ENCODE assay signal across 1 cellular context in the genomic region with DNA sequence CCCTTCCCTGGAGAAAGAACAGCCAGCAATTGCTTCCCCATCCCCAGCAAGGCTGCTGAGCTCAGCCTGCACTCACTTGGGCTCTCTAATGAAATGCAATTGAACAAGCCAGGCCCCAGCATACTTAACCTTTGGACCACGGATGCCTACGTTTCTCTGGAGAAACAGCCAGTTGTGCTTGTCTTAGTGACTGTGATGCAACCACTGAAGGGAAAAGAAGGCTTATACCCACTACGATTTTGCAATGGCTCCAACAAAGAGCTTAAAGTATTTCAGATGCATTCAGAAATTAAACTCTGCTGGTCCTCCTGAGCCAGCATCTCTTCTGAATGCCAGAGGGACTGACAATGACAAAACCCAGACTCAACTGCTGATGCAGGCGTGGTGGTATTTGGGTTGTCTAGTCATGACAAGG.
A peak's percentile ranks its signal among the peaks of the same experiment; 100 is the strongest.
TF ChIP-seq lines count a peak whose summit lies in the region.

No MANE protein-coding gene starts in this region.

TF ChIP-seq in HepG2, 621 proteins besides CTCF, POLR2A, EP300 and RAD21 (continued from another document and continues in another):
- TF ChIP-seq, protein P1, sequence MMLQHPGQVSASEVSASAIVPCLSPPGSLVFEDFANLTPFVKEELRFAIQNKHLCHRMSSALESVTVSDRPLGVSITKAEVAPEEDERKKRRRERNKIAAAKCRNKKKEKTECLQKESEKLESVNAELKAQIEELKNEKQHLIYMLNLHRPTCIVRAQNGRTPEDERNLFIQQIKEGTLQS (CRISPR knock-in tag; IDR thresholded peaks at IDR 0.05), result peak; percentile 69
- TF ChIP-seq, protein P2, sequence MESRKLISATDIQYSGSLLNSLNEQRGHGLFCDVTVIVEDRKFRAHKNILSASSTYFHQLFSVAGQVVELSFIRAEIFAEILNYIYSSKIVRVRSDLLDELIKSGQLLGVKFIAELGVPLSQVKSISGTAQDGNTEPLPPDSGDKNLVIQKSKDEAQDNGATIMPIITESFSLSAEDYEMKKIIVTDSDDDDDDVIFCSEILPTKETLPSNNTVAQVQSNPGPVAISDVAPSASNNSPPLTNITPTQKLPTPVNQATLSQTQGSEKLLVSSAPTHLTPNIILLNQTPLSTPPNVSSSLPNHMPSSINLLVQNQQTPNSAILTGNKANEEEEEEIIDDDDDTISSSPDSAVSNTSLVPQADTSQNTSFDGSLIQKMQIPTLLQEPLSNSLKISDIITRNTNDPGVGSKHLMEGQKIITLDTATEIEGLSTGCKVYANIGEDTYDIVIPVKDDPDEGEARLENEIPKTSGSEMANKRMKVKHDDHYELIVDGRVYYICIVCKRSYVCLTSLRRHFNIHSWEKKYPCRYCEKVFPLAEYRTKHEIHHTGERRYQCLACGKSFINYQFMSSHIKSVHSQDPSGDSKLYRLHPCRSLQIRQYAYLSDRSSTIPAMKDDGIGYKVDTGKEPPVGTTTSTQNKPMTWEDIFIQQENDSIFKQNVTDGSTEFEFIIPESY (CRISPR knock-in tag; IDR thresholded peaks at IDR 0.05), result no peak
- TF ChIP-seq SMAD9 (CRISPR knock-in tag; IDR thresholded peaks at IDR 0.05) (no peak), ZNF644 (CRISPR knock-in tag; IDR thresholded peaks at IDR 0.05; ENCODE audit: low read depth) (peak; percentile 88), SALL1 (CRISPR knock-in tag; IDR thresholded peaks at IDR 0.05) (peak; percentile 19; the same call in 1 of the 2 replicates), ZNF468 (CRISPR knock-in tag; IDR thresholded peaks at IDR 0.05) (no peak), FOXA3 (CRISPR knock-in tag; IDR thresholded peaks at IDR 0.05) (peak; percentile 31; the same call in 1 of the 2 replicates), ISL2 (CRISPR knock-in tag; IDR thresholded peaks at IDR 0.05) (no peak), CCAR2 (optimal IDR thresholded peaks at IDR 0.05; ENCODE audit: low read depth, low read length) (no peak), RFX3 (CRISPR knock-in tag; IDR thresholded peaks at IDR 0.05) (no peak), BRD4 (CRISPR knock-in tag; IDR thresholded peaks at IDR 0.05) (no peak), HMG20B (CRISPR knock-in tag; conservative IDR thresholded peaks at IDR 0.05) (no peak), ZNF749 (CRISPR knock-in tag; IDR thresholded peaks at IDR 0.05; ENCODE audit: borderline replicate concordance) (no peak), ZNF562 (CRISPR knock-in tag; IDR thresholded peaks at IDR 0.05; ENCODE audit: borderline replicate concordance) (no peak), NONO (IDR thresholded peaks at IDR 0.05) (no peak), NONO (CRISPR knock-in tag; conservative IDR thresholded peaks at IDR 0.05) (no peak; the same call in 1 of the 2 replicates), RARA (CRISPR knock-in tag; IDR thresholded peaks at IDR 0.05) (no peak), NR2C2 (CRISPR knock-in tag; IDR thresholded peaks at IDR 0.05; ENCODE audit: borderline replicate concordance) (peak; percentile 12; the same call in 1 of the 2 replicates), SAFB2 (CRISPR knock-in tag; IDR thresholded peaks at IDR 0.05; ENCODE audit: borderline replicate concordance, low read depth) (no peak), FOSL1 (CRISPR knock-in tag; IDR thresholded peaks at IDR 0.05; ENCODE audit: borderline replicate concordance) (no peak), HNF4A (CRISPR knock-in tag; IDR thresholded peaks at IDR 0.05) (peak; percentile 88), HCFC1 (IDR thresholded peaks at IDR 0.05; ENCODE audit: low read depth, low read length) (no peak), BCL6 (CRISPR knock-in tag; IDR thresholded peaks at IDR 0.05) (peak; percentile 41; the same call in 1 of the 2 replicates), ZNF567 (CRISPR knock-in tag; IDR thresholded peaks at IDR 0.05; ENCODE audit: borderline replicate concordance) (no peak)
- TF ChIP-seq, protein P3, sequence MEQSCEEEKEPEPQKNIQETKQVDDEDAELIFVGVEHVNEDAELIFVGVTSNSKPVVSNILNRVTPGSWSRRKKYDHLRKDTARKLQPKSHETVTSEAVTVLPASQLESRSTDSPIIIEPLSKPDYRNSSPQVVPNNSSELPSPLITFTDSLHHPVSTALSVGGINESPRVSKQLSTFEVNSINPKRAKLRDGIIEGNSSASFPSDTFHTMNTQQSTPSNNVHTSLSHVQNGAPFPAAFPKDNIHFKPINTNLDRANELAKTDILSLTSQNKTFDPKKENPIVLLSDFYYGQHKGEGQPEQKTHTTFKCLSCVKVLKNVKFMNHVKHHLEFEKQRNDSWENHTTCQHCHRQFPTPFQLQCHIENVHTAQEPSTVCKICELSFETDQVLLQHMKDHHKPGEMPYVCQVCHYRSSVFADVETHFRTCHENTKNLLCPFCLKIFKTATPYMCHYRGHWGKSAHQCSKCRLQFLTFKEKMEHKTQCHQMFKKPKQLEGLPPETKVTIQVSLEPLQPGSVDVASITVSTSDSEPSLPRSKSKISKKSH (CRISPR knock-in tag; IDR thresholded peaks at IDR 0.05; ENCODE audit: borderline replicate concordance), result no peak
- TF ChIP-seq, protein P4, sequence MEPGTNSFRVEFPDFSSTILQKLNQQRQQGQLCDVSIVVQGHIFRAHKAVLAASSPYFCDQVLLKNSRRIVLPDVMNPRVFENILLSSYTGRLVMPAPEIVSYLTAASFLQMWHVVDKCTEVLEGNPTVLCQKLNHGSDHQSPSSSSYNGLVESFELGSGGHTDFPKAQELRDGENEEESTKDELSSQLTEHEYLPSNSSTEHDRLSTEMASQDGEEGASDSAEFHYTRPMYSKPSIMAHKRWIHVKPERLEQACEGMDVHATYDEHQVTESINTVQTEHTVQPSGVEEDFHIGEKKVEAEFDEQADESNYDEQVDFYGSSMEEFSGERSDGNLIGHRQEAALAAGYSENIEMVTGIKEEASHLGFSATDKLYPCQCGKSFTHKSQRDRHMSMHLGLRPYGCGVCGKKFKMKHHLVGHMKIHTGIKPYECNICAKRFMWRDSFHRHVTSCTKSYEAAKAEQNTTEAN (CRISPR knock-in tag; conservative IDR thresholded peaks at IDR 0.05), result no peak
- TF ChIP-seq, protein P5, sequence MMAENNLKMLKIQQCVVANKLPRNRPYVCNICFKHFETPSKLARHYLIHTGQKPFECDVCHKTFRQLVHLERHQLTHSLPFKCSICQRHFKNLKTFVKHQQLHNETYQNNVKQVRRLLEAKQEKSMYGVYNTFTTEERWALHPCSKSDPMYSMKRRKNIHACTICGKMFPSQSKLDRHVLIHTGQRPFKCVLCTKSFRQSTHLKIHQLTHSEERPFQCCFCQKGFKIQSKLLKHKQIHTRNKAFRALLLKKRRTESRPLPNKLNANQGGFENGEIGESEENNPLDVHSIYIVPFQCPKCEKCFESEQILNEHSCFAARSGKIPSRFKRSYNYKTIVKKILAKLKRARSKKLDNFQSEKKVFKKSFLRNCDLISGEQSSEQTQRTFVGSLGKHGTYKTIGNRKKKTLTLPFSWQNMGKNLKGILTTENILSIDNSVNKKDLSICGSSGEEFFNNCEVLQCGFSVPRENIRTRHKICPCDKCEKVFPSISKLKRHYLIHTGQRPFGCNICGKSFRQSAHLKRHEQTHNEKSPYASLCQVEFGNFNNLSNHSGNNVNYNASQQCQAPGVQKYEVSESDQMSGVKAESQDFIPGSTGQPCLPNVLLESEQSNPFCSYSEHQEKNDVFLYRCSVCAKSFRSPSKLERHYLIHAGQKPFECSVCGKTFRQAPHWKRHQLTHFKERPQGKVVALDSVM (CRISPR knock-in tag; IDR thresholded peaks at IDR 0.05), result no peak
- TF ChIP-seq, protein P6, sequence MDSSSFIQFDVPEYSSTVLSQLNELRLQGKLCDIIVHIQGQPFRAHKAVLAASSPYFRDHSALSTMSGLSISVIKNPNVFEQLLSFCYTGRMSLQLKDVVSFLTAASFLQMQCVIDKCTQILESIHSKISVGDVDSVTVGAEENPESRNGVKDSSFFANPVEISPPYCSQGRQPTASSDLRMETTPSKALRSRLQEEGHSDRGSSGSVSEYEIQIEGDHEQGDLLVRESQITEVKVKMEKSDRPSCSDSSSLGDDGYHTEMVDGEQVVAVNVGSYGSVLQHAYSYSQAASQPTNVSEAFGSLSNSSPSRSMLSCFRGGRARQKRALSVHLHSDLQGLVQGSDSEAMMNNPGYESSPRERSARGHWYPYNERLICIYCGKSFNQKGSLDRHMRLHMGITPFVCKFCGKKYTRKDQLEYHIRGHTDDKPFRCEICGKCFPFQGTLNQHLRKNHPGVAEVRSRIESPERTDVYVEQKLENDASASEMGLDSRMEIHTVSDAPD (CRISPR knock-in tag; IDR thresholded peaks at IDR 0.05), result no peak
- TF ChIP-seq, protein P7, sequence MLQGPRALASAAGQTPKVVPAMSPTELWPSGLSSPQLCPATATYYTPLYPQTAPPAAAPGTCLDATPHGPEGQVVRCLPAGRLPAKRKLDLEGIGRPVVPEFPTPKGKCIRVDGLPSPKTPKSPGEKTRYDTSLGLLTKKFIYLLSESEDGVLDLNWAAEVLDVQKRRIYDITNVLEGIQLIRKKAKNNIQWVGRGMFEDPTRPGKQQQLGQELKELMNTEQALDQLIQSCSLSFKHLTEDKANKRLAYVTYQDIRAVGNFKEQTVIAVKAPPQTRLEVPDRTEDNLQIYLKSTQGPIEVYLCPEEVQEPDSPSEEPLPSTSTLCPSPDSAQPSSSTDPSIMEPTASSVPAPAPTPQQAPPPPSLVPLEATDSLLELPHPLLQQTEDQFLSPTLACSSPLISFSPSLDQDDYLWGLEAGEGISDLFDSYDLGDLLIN (CRISPR knock-in tag; IDR thresholded peaks at IDR 0.05; ENCODE audit: borderline replicate concordance), result no peak
- TF ChIP-seq, protein P8, sequence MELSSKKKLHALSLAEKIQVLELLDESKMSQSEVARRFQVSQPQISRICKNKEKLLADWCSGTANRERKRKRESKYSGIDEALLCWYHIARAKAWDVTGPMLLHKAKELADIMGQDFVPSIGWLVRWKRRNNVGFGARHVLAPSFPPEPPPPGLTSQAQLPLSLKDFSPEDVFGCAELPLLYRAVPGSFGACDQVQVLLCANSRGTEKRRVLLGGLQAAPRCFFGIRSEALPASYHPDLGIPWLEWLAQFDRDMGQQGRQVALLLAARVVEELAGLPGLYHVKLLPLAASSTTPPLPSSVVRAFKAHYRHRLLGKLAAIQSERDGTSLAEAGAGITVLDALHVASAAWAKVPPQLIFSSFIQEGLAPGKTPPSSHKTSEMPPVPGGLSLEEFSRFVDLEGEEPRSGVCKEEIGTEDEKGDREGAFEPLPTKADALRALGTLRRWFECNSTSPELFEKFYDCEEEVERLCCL (CRISPR knock-in tag; IDR thresholded peaks at IDR 0.05; ENCODE audit: borderline replicate concordance), result no peak
- TF ChIP-seq, protein P9, sequence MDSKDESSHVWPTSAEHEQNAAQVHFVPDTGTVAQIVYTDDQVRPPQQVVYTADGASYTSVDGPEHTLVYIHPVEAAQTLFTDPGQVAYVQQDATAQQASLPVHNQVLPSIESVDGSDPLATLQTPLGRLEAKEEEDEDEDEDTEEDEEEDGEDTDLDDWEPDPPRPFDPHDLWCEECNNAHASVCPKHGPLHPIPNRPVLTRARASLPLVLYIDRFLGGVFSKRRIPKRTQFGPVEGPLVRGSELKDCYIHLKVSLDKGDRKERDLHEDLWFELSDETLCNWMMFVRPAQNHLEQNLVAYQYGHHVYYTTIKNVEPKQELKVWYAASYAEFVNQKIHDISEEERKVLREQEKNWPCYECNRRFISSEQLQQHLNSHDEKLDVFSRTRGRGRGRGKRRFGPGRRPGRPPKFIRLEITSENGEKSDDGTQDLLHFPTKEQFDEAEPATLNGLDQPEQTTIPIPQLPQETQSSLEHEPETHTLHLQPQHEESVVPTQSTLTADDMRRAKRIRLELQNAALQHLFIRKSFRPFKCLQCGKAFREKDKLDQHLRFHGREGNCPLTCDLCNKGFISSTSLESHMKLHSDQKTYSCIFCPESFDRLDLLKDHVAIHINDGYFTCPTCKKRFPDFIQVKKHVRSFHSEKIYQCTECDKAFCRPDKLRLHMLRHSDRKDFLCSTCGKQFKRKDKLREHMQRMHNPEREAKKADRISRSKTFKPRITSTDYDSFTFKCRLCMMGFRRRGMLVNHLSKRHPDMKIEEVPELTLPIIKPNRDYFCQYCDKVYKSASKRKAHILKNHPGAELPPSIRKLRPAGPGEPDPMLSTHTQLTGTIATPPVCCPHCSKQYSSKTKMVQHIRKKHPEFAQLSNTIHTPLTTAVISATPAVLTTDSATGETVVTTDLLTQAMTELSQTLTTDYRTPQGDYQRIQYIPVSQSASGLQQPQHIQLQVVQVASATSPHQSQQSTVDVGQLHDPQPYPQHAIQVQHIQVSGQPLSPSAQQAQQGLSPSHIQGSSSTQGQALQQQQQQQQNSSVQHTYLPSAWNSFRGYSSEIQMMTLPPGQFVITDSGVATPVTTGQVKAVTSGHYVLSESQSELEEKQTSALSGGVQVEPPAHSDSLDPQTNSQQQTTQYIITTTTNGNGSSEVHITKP (CRISPR knock-in tag; IDR thresholded peaks at IDR 0.05; ENCODE audit: low read depth), result no peak
- TF ChIP-seq, protein P10, sequence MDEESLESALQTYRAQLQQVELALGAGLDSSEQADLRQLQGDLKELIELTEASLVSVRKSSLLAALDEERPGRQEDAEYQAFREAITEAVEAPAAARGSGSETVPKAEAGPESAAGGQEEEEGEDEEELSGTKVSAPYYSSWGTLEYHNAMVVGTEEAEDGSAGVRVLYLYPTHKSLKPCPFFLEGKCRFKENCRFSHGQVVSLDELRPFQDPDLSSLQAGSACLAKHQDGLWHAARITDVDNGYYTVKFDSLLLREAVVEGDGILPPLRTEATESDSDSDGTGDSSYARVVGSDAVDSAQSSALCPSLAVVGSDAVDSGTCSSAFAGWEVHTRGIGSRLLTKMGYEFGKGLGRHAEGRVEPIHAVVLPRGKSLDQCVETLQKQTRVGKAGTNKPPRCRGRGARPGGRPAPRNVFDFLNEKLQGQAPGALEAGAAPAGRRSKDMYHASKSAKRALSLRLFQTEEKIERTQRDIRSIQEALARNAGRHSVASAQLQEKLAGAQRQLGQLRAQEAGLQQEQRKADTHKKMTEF (CRISPR knock-in tag; IDR thresholded peaks at IDR 0.05), result peak; percentile 47; the same call in 1 of the 2 replicates
- TF ChIP-seq, protein P11, sequence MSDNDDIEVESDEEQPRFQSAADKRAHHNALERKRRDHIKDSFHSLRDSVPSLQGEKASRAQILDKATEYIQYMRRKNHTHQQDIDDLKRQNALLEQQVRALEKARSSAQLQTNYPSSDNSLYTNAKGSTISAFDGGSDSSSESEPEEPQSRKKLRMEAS (IDR thresholded peaks at IDR 0.05), result no peak
- TF ChIP-seq, protein P12, sequence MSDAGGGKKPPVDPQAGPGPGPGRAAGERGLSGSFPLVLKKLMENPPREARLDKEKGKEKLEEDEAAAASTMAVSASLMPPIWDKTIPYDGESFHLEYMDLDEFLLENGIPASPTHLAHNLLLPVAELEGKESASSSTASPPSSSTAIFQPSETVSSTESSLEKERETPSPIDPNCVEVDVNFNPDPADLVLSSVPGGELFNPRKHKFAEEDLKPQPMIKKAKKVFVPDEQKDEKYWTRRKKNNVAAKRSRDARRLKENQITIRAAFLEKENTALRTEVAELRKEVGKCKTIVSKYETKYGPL (CRISPR knock-in tag; IDR thresholded peaks at IDR 0.05), result no peak
- TF ChIP-seq, protein P13, sequence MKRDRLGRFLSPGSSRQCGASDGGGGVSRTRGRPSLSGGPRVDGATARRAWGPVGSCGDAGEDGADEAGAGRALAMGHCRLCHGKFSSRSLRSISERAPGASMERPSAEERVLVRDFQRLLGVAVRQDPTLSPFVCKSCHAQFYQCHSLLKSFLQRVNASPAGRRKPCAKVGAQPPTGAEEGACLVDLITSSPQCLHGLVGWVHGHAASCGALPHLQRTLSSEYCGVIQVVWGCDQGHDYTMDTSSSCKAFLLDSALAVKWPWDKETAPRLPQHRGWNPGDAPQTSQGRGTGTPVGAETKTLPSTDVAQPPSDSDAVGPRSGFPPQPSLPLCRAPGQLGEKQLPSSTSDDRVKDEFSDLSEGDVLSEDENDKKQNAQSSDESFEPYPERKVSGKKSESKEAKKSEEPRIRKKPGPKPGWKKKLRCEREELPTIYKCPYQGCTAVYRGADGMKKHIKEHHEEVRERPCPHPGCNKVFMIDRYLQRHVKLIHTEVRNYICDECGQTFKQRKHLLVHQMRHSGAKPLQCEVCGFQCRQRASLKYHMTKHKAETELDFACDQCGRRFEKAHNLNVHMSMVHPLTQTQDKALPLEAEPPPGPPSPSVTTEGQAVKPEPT (CRISPR knock-in tag; IDR thresholded peaks at IDR 0.05; ENCODE audit: low read depth), result no peak
